19 cellular contexts compared by ENCODE assay signal in the genomic region with DNA sequence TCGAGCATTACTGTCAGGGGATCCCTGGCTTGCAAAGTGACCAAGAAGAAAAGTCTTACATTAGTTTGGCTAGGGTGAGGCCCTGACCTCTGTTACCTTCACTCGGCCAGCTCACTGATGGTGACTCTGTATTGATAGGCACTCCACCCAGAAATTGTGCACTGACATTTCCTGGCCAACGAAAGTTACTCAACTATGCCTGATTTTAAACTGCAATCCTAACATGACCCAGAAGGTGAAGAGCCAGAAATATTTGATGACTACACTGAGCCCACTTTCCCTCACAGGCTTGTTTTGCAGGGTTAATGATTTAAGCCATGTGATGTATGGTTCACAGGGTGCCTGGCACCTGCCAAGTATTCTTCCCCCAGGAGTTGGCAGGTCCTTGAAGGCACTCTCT.
"Had no signal": no experiment of that assay in that cellular context is flagged by ENCODE, and none has a peak within 500 bp of the region (broad histone marks: within the 10 kb centered on the region; RNA-seq: fewer than 3 reads in every experiment).

No MANE protein-coding gene starts in this region.

- H2AFZ ChIP-seq: hepatocyte had no signal

- FAIRE-seq: pancreas, small intestine had no signal

- H3K27me3 ChIP-seq: hepatocyte, neutrophil, pancreas, right lobe of liver, transverse colon, vagina had no signal

- DNase-seq: cerebellar nuclear complex; cortex of kidney; effector CD4-positive, alpha-beta T cell; foreskin fibroblast; gastrocnemius medialis; heart left ventricle; left colon; pancreas; right lobe of liver; small intestine; stimulated activated CD4-positive, alpha-beta T cell treated with anti-CD3 and anti-CD28 coated beads, Interleukin-15, amount 100 ng/mL, for 24 hours; stimulated activated CD4-positive, alpha-beta T cell treated with anti-CD3 and anti-CD28 coated beads, Interleukin-2, amount 100 ng/mL, for 48 hours; stimulated activated naive B cell treated with anti-CD40 and anti-IgM and Interleukin-4, amounts not matched to agents 10 μg/mL and 1 μg/mL and 100 μg/mL, for 72 hours; transverse colon had no signal

- H3K4me3 ChIP-seq: gastrocnemius medialis, heart left ventricle, hepatocyte, lung, pancreas, right lobe of liver, transverse colon, vagina had no signal

- H3K4me1 ChIP-seq: gastrocnemius medialis, heart left ventricle, pancreas, right lobe of liver, transverse colon had no signal

- H3K9me3 ChIP-seq: gastrocnemius medialis, neutrophil, pancreas, right lobe of liver, transverse colon, vagina had no signal

- H3K27ac ChIP-seq: gastrocnemius medialis, heart left ventricle, hepatocyte, neutrophil, pancreas, right lobe of liver, transverse colon, vagina had no signal

- H3K36me3 ChIP-seq: gastrocnemius medialis, heart left ventricle, neutrophil, pancreas, right lobe of liver, transverse colon, vagina had no signal

- H3K79me2 ChIP-seq: hepatocyte had no signal

- ATAC-seq: gastrocnemius medialis; heart left ventricle; left colon; natural killer cell treated with Interleukin-12 subunit alpha and Interleukin-12 subunit beta and Interleukin-15 and Interleukin-18, amount 100 ng/mL, for 72 hours; pancreas; stimulated activated naive B cell treated with anti-CD40 and anti-IgM and Interleukin-4, amounts not matched to agents 10 μg/mL and 1 μg/mL and 100 μg/mL, for 72 hours had no signal

- H3K4me2 ChIP-seq: hepatocyte had no signal
